In the genomic region with DNA sequence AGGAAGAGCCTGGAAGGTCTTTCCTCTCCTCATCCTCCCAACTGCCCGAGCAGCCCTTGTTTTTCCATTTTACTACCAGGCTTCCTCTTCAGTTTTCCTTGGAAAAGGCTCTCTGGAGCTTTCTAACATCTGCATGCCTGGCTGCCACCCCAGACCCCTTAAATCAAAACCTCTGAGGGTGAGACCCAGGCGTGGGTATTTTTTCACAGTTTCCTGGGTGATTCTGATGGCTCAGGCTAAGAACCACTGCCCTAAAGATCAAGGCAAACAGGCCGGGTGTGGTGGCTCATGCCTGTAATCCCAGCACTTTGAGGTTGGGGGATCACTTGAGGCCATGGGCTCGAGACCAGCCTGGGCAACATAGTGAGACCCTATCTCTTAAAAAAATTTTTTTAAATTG, we compare ENCODE assay signal across 16 cellular contexts. TPM values are rescaled to one million over a fixed set of nuclear protein-coding genes. Genes with fewer than 3 reads are reported as not detected.
DNase-seq lines count a peak whose midpoint lies in the region; ATAC-seq and TF ChIP-seq lines count a peak whose summit lies in the region.
"Had no signal": no experiment of that assay in that cellular context is flagged by ENCODE, and none has a peak within 500 bp of the region (broad histone marks: within the 10 kb centered on the region; RNA-seq: fewer than 3 reads in every experiment).

No MANE protein-coding gene starts in this region.

- no peak for DNase-seq in activated naive CD4-positive, alpha-beta T cell treated with anti-CD3 and anti-CD28 coated beads for 36 hours
- DNase-seq in activated naive CD4-positive, alpha-beta T cell treated with anti-CD3 and anti-CD28 coated beads, Interleukin-2, amount 50 U/mL, for 72 hours (ENCODE audit: low spot score in 2 of 2): no peak
- DNase-seq in activated T-helper 1 cell treated with anti-CD3 and anti-CD28 coated beads, Interleukin-12 subunit alpha, Interleukin-12 subunit beta, Interleukin-2, Interleukin-4 antibody, amounts not matched to agents 30 ng/mL and 10 ng/mL and 1 ng/mL, durations not matched to agents 14 hours and 24 hours and 36 hours (ENCODE audit: low spot score): no peak
- DNase-seq in lung (ENCODE audit: low spot score) (peak; percentile 3), tibial nerve (ENCODE audit: low spot score in 2 of 2) (no peak), globus pallidus (ENCODE audit: low spot score) (no peak), adrenal gland (no peak)
- DNase-seq: activated CD8-positive, alpha-beta memory T cell treated with anti-CD3 and anti-CD28 coated beads, Interleukin-2, amount 10 ng/mL, durations not matched to agents 7 days and 5 days; cortex of kidney; DMS 273 treated with DMSO at 0.1 percent for 48 hours; NCI-H1417 treated with DMSO at 0.1 percent for 48 hours; OCI-M1 had no signal

- H3K36me3 Mint-ChIP-seq in activated naive CD4-positive, alpha-beta T cell treated with anti-CD3 and anti-CD28 coated beads for 36 hours (ENCODE audit: low read depth): peaks cover 4% of the 10 kb centered on the region
- H3K36me3 Mint-ChIP-seq in activated naive CD4-positive, alpha-beta T cell treated with anti-CD3 and anti-CD28 coated beads, Interleukin-2, amount 50 U/mL, for 72 hours: peaks cover 6 to 19% of the 10 kb centered on the region in 2 donors
- peaks cover 5% of the 10 kb centered on the region for H3K36me3 Mint-ChIP-seq in activated T-helper 1 cell treated with anti-CD3 and anti-CD28 coated beads, Interleukin-12 subunit alpha, Interleukin-12 subunit beta, Interleukin-2, Interleukin-4 antibody, amounts not matched to agents 30 ng/mL and 10 ng/mL and 1 ng/mL, durations not matched to agents 14 hours and 24 hours and 36 hours (ENCODE audit: low read depth)

- TF ChIP-seq EP300 in tibial nerve (IDR thresholded peaks at IDR 0.05): no peak

- no peaks in the 10 kb centered on the region for H3K36me3 ChIP-seq in lung (ENCODE audit: control insufficient read depth in 2 of 2, insufficient read depth in 2 of 2, low read length in 2 of 2)
- no peaks in the 10 kb centered on the region for H3K36me3 ChIP-seq in tibial nerve
- no peaks in the 10 kb centered on the region for H3K36me3 ChIP-seq in adrenal gland (replicated peaks in 1 of 2)

- H3K4me3 Mint-ChIP-seq in activated naive CD4-positive, alpha-beta T cell treated with anti-CD3 and anti-CD28 coated beads for 36 hours: no peak overlapping the region
- no peak overlapping the region for H3K4me3 Mint-ChIP-seq in activated T-helper 1 cell treated with anti-CD3 and anti-CD28 coated beads, Interleukin-12 subunit alpha, Interleukin-12 subunit beta, Interleukin-2, Interleukin-4 antibody, amounts not matched to agents 30 ng/mL and 10 ng/mL and 1 ng/mL, durations not matched to agents 14 hours and 24 hours and 36 hours

- no peaks in the 10 kb centered on the region for H3K4me1 ChIP-seq in lung (ENCODE audit: control insufficient read depth in 2 of 2, insufficient read depth in 2 of 2, low read length in 2 of 2)
- H3K4me1 ChIP-seq in tibial nerve: peaks cover 0 to 12% (median 3%) of the 10 kb centered on the region in 4 donors
- no peaks in the 10 kb centered on the region for H3K4me1 ChIP-seq in adrenal gland (replicated peaks in 1 of 2)
- H3K4me1 ChIP-seq: psoas muscle had no signal

- H3K27me3 Mint-ChIP-seq in activated naive CD4-positive, alpha-beta T cell treated with anti-CD3 and anti-CD28 coated beads for 36 hours (ENCODE audit: low read depth): no peaks in the 10 kb centered on the region
- H3K27me3 Mint-ChIP-seq in activated T-helper 1 cell treated with anti-CD3 and anti-CD28 coated beads, Interleukin-12 subunit alpha, Interleukin-12 subunit beta, Interleukin-2, Interleukin-4 antibody, amounts not matched to agents 30 ng/mL and 10 ng/mL and 1 ng/mL, durations not matched to agents 14 hours and 24 hours and 36 hours (ENCODE audit: insufficient read depth): peaks cover 3% of the 10 kb centered on the region

- H3K9me3 Mint-ChIP-seq in activated naive CD4-positive, alpha-beta T cell treated with anti-CD3 and anti-CD28 coated beads for 36 hours: peaks cover 7% of the 10 kb centered on the region
- peaks cover 4 to 7% of the 10 kb centered on the region in 2 donors for H3K9me3 Mint-ChIP-seq in activated naive CD4-positive, alpha-beta T cell treated with anti-CD3 and anti-CD28 coated beads, Interleukin-2, amount 50 U/mL, for 72 hours
- H3K9me3 Mint-ChIP-seq in activated T-helper 1 cell treated with anti-CD3 and anti-CD28 coated beads, Interleukin-12 subunit alpha, Interleukin-12 subunit beta, Interleukin-2, Interleukin-4 antibody, amounts not matched to agents 30 ng/mL and 10 ng/mL and 1 ng/mL, durations not matched to agents 14 hours and 24 hours and 36 hours: peaks cover 10% of the 10 kb centered on the region

- H3K9me3 ChIP-seq in lung (ENCODE audit: control insufficient read depth in 2 of 2, insufficient read depth in 1 of 2, low read length in 1 of 2) (no peaks in the 10 kb centered on the region), tibial nerve (peaks cover 0 to 1% (median 0%) of the 10 kb centered on the region in 4 donors), adrenal gland (replicated peaks in 1 of 3) (no peaks in the 10 kb centered on the region)

- H3K4me1 Mint-ChIP-seq in activated naive CD4-positive, alpha-beta T cell treated with anti-CD3 and anti-CD28 coated beads for 36 hours (ENCODE audit: low read depth): peaks cover 29% of the 10 kb centered on the region
- peaks cover 30% of the 10 kb centered on the region for H3K4me1 Mint-ChIP-seq in activated T-helper 1 cell treated with anti-CD3 and anti-CD28 coated beads, Interleukin-12 subunit alpha, Interleukin-12 subunit beta, Interleukin-2, Interleukin-4 antibody, amounts not matched to agents 30 ng/mL and 10 ng/mL and 1 ng/mL, durations not matched to agents 14 hours and 24 hours and 36 hours (ENCODE audit: low read depth)

- CTCF ChIA-PET in activated naive CD4-positive, alpha-beta T cell treated with anti-CD3 and anti-CD28 coated beads for 36 hours (lab: Charles Lee): no interaction called here

- TF ChIP-seq CTCF in lung (IDR thresholded peaks at IDR 0.05; ENCODE audit: control extremely low read depth, extremely low read depth): no peak
- TF ChIP-seq CTCF in tibial nerve (IDR thresholded peaks at IDR 0.05): no peak
- TF ChIP-seq CTCF in adrenal gland (IDR thresholded peaks at IDR 0.05): no peak

- WGBS in lung, 2 donors: 88 to 94% methylated on average over 4 of the region's 4 CpGs
- 78 to 88% methylated on average over 4 of the region's 4 CpGs for WGBS in tibial nerve, 2 donors
- WGBS in adrenal gland, 4 donors: 80 to 89% (median 85%) methylated on average over 4 of the region's 4 CpGs

- intact Hi-C loops in activated naive CD4-positive, alpha-beta T cell treated with anti-CD3 and anti-CD28 coated beads for 36 hours (cut with micrococcal nuclease): no loop called here
- intact Hi-C loops in activated T-helper 1 cell treated with anti-CD3 and anti-CD28 coated beads, Interleukin-12 subunit alpha, Interleukin-12 subunit beta, Interleukin-2, Interleukin-4 antibody, amounts not matched to agents 30 ng/mL and 10 ng/mL and 1 ng/mL, durations not matched to agents 14 hours and 24 hours and 36 hours (cut with micrococcal nuclease): loop anchor here (2.0 kb wide), 2 partner anchors 25 to 33 kb away; no protein-coding TSS in a partner anchor
- intact Hi-C loops in adrenal gland (cut with DNase I): no loop called here

- no peak overlapping the region for H3K27ac ChIP-seq in lung (ENCODE audit: low read depth in 1 of 2, low read length in 1 of 2)
- peak overlapping the region in 3 of 4 donors; percentile 51 to 75 (median 63) for H3K27ac ChIP-seq in tibial nerve
- no peak overlapping the region for H3K27ac ChIP-seq in adrenal gland
- H3K27ac ChIP-seq: KMS-11, psoas muscle, SK-N-MC had no signal

- H3K27me3 ChIP-seq in lung (ENCODE audit: control insufficient read depth, insufficient read depth) (no peaks in the 10 kb centered on the region), tibial nerve (no peaks in the 10 kb centered on the region), adrenal gland (no peaks in the 10 kb centered on the region)

- TF ChIP-seq POLR2A in tibial nerve (IDR thresholded peaks at IDR 0.05): no peak
- no peak for TF ChIP-seq POLR2A in adrenal gland (IDR thresholded peaks at IDR 0.05)

- H3K4me3 ChIP-seq in lung (no peak overlapping the region), tibial nerve (no peak overlapping the region), adrenal gland (no peak overlapping the region)
- H3K4me3 ChIP-seq: psoas muscle, SK-N-MC had no signal

- no peak for ATAC-seq in activated naive CD4-positive, alpha-beta T cell treated with anti-CD3 and anti-CD28 coated beads, Interleukin-2, amount 50 U/mL, for 72 hours
- ATAC-seq in lung (ENCODE audit: insufficient read depth, low FRiP score): no peak
- no peak for ATAC-seq in GM19467 (IDR thresholded peaks at IDR 0.05; ENCODE audit: unreplicated experiment)

- H3K27ac Mint-ChIP-seq in activated naive CD4-positive, alpha-beta T cell treated with anti-CD3 and anti-CD28 coated beads for 36 hours: peak overlapping the region; percentile 5
- peak overlapping the region in 1 of 2 donors; percentile 60 for H3K27ac Mint-ChIP-seq in activated naive CD4-positive, alpha-beta T cell treated with anti-CD3 and anti-CD28 coated beads, Interleukin-2, amount 50 U/mL, for 72 hours
- peak overlapping the region; percentile 52 for H3K27ac Mint-ChIP-seq in activated T-helper 1 cell treated with anti-CD3 and anti-CD28 coated beads, Interleukin-12 subunit alpha, Interleukin-12 subunit beta, Interleukin-2, Interleukin-4 antibody, amounts not matched to agents 30 ng/mL and 10 ng/mL and 1 ng/mL, durations not matched to agents 14 hours and 24 hours and 36 hours

RNA-seq across cellular contexts. Expression of gene EMILIN2, which starts 35.4 kb away (rescaled TPM):
- total RNA-seq in activated naive CD4-positive, alpha-beta T cell treated with anti-CD3 and anti-CD28 coated beads for 36 hours: 10 to 100 TPM; 12.2 to 13.2 TPM
- 10 to 100 TPM; 13.0 to 24.4 TPM for total RNA-seq in activated naive CD4-positive, alpha-beta T cell treated with anti-CD3 and anti-CD28 coated beads, Interleukin-2, amount 50 U/mL, for 72 hours
- total RNA-seq in activated T-helper 1 cell treated with anti-CD3 and anti-CD28 coated beads, Interleukin-12 subunit alpha, Interleukin-12 subunit beta, Interleukin-2, Interleukin-4 antibody, amounts not matched to agents 30 ng/mL and 10 ng/mL and 1 ng/mL, durations not matched to agents 14 hours and 24 hours and 36 hours: 26.1 and 28.0 TPM in 2 replicates
- 10 to 100 TPM; 13.9 to 63.2 TPM for total RNA-seq in lung
- polyA plus RNA-seq in lung: 10 to 100 TPM; 13.5 to 58.0 TPM
- 10 to 100 TPM; 29.1 to 70.8 (median 36.3) TPM for total RNA-seq in tibial nerve
- total RNA-seq in adrenal gland: 10 to 100 TPM in 5 of 8 donors, 1 to 10 TPM in 3; 5.0 to 20.8 (median 11.1) TPM
- 1 to 10 TPM; 3.3 to 9.2 (median 6.5) TPM for polyA plus RNA-seq in adrenal gland

Comparison
In these comparisons a context has a peak if more than half of its experiments do, and no peak if none do; other contexts are left out.
1. H3K27ac ChIP-seq: peak in tibial nerve (3 of 4); none in lung (0 of 2) and adrenal gland (0 of 5).